In the genomic region with DNA sequence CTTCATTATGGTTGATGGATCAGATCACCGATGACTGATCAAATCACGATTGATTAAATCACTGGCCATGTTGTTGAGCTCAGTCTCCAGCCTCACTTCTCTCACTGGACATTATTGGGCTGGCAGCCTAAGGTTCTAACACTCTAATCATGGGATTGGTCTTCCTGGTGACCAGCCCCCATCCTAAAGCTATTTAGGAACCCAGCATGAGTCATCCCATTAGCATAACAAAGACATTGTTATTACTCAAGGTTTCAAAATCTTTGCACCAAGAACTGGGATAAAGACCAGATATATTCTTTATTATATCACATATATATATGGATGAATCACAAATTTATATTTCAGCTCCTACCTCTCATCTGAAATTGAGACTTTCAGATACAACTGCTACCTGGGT, we compare ENCODE assay signal across 16 cellular contexts.
DNase-seq lines count a peak whose midpoint lies in the region; ATAC-seq, FAIRE-seq and TF ChIP-seq lines count a peak whose summit lies in the region.
"Had no signal": no experiment of that assay in that cellular context is flagged by ENCODE, and none has a peak within 500 bp of the region (broad histone marks: within the 10 kb centered on the region; RNA-seq: fewer than 3 reads in every experiment).

No MANE protein-coding gene starts in this region.

- WGBS in GM23248 (ENCODE audit: low coverage in 1 of 2, low lambda C conversion rate in 2 of 2, missing lambda C conversion rate in 2 of 2), 2 experiments, result 81 to 91% methylated on average over 2 of the region's 2 CpGs
- 7% methylated on average over 2 of the region's 2 CpGs for WGBS in K562 (ENCODE audit: insufficient coverage, low coverage, missing lambda C conversion rate)

- H3K9me2 ChIP-seq in GM23248 (ENCODE audit: insufficient read depth), result no peaks in the 10 kb centered on the region

- FAIRE-seq in K562 (lab: Jason Lieb, UNC), result no peak
- FAIRE-seq: D721Med, G401.6, GM12891, GM18507 had no signal

- H3F3A ChIP-seq in GM23248 (ENCODE audit: insufficient read depth), result no peaks in the 10 kb centered on the region

- TF ChIP-seq EP300 in K562 (IDR thresholded peaks at IDR 0.05; ENCODE audit: low read length), result no peak

- H3K9me1 ChIP-seq in K562 (ENCODE audit: control insufficient read depth, insufficient read depth, low read length), result no peaks in the 10 kb centered on the region

- no peak overlapping the region for H2AFZ ChIP-seq in GM23248
- no peak overlapping the region for H2AFZ ChIP-seq in K562 (ENCODE audit: low read depth, low read length)

- H3K27me3 ChIP-seq in GM23248 (replicated peaks; ENCODE audit: insufficient read depth), result no peaks in the 10 kb centered on the region
- no peaks in the 10 kb centered on the region for H3K27me3 ChIP-seq in K562 (ENCODE audit: control insufficient read depth in 2 of 2, insufficient read depth in 2 of 2, low read length in 2 of 2)

- DNase-seq in GM23248 (peak; percentile 11), K562 (ENCODE audit: extremely low read depth in 1 of 4, low spot score in 3 of 4) (no peak), epithelial cell of esophagus (ENCODE audit: low read depth) (peak; percentile 31), renal cortical epithelial cell (ENCODE audit: low read depth) (peak; percentile 7), coronary artery (ENCODE audit: low spot score) (no peak)
- DNase-seq in activated CD8-positive, alpha-beta memory T cell treated with anti-CD3 and anti-CD28 coated beads, Interleukin-2, amount 50 U/mL, for 48 hours, result no peak
- DNase-seq in stimulated activated naive CD4-positive, alpha-beta T cell (lab: John Stamatoyannopoulos, UW), result no peak
- DNase-seq: AML-193; Caco-2; CD4-positive, alpha-beta T cell had no signal

- H3K4me3 ChIP-seq in GM23248 (no peak overlapping the region), K562 (no peak overlapping the region), epithelial cell of esophagus (ENCODE audit: low read length) (no peak overlapping the region), coronary artery (no peak overlapping the region)
- H3K4me3 ChIP-seq: HAP-1 had no signal

- intact Hi-C loops in K562 (cut with micrococcal nuclease), result no loop called here

- no peak for TF ChIP-seq RAD21 in K562 (CRISPR knock-in tag; conservative IDR thresholded peaks at IDR 0.05 in 1 of 2, IDR thresholded peaks at IDR 0.05 in 1 of 2)

- peaks cover 8% of the 10 kb centered on the region; the same call in 1 of the 2 replicates for H3K4me1 ChIP-seq in GM23248 (ENCODE audit: insufficient read depth)
- H3K4me1 ChIP-seq in K562 (replicated peaks in 1 of 2; ENCODE audit: control insufficient read depth in 2 of 2, insufficient read depth in 2 of 2, low read length in 2 of 2), result no peaks in the 10 kb centered on the region; a peak in 2 of 5 replicates
- H3K4me1 ChIP-seq: Caco-2, HAP-1 had no signal

- CTCF ChIA-PET in K562 (lab: Yijun Ruan, JAX; ENCODE audit: low intra/inter-chr PET ratio), result no interaction called here

- BruUV-seq in K562 (replicated peaks; lab: Mats Ljungman, UMichigan), result no TSS peak

- TF ChIP-seq POLR2A in K562 (conservative IDR thresholded peaks at IDR 0.05), result no peak

- H3K9ac ChIP-seq in GM23248 (no peak overlapping the region), K562 (ENCODE audit: insufficient read depth in 1 of 2, low read depth in 2 of 2, low read length in 2 of 2) (no peak overlapping the region)

- H3K79me2 ChIP-seq in GM23248 (ENCODE audit: insufficient read depth) (no peaks in the 10 kb centered on the region), K562 (ENCODE audit: control insufficient read depth, insufficient read depth, low read length) (no peaks in the 10 kb centered on the region)

- in situ Hi-C loops in GM23248 (cut with MboI), result no loop called here
- in situ Hi-C loops in K562 (cut with MboI), result no loop called here

- H3K9me3 ChIP-seq in GM23248 (ENCODE audit: low read depth), result no peaks in the 10 kb centered on the region
- no peaks in the 10 kb centered on the region for H3K9me3 ChIP-seq in K562 (replicated peaks; ENCODE audit: control insufficient read depth, insufficient read depth, low read depth, low read length)
- H3K9me3 ChIP-seq: HAP-1 had no signal

- H4K20me1 ChIP-seq in GM23248 (ENCODE audit: insufficient read depth) (no peaks in the 10 kb centered on the region), K562 (replicated peaks; ENCODE audit: control insufficient read depth, insufficient read depth, low read length) (no peaks in the 10 kb centered on the region)

- no peak overlapping the region for H3K27ac ChIP-seq in GM23248
- H3K27ac ChIP-seq in K562 (ENCODE audit: extremely low read depth, low read depth, low read length), result no peak overlapping the region
- no peak overlapping the region for H3K27ac ChIP-seq in coronary artery
- H3K27ac ChIP-seq: C4-2B had no signal

- POLR2A ChIA-PET in K562 (lab: Yijun Ruan, JAX), result no interaction called here

- TF ChIP-seq CTCF in K562 (IDR thresholded peaks at IDR 0.05 in 2 of 3, conservative IDR thresholded peaks at IDR 0.05 in 1 of 3; ENCODE audit: insufficient read depth in 2 of 3, low read depth in 1 of 3, low read length in 3 of 3) (no peak), epithelial cell of esophagus (IDR thresholded peaks at IDR 0.05; ENCODE audit: insufficient read depth, low read depth, low read length, missing control alignments) (no peak), coronary artery (IDR thresholded peaks at IDR 0.05) (no peak)

- ATAC-seq in K562, result no peak

- H3K4me2 ChIP-seq in GM23248 (ENCODE audit: unreplicated experiment) (no peak overlapping the region), K562 (ENCODE audit: insufficient read depth, low read length) (no peak overlapping the region)

- H3K36me3 ChIP-seq in GM23248 (ENCODE audit: low read depth) (no peaks in the 10 kb centered on the region), K562 (ENCODE audit: control insufficient read depth, insufficient read depth, low read length) (no peaks in the 10 kb centered on the region)
- H3K36me3 ChIP-seq: HAP-1 had no signal

TF ChIP-seq in K562, 482 proteins besides CTCF, POLR2A, EP300 and RAD21:
- no peak for TF ChIP-seq CBX8 (IDR thresholded peaks at IDR 0.05; ENCODE audit: borderline replicate concordance, extremely low read depth, low read depth, low read length, poor library complexity, severe bottlenecking)
- 0 out of 2 replicates have a peak, but pooled peaks have one; percentile 31 for TF ChIP-seq SOX6 (IDR thresholded peaks at IDR 0.05)

Comparison
In these comparisons a context has a peak if more than half of its experiments do, and no peak if none do; other contexts are left out.
1. DNase-seq: peak in GM23248 (single experiment), epithelial cell of esophagus (single experiment) and renal cortical epithelial cell (single experiment); none in K562 (0 of 4), activated CD8-positive, alpha-beta memory T cell treated with anti-CD3 and anti-CD28 coated beads, Interleukin-2, amount 50 U/mL, for 48 hours (single experiment), coronary artery (single experiment) and stimulated activated naive CD4-positive, alpha-beta T cell (0 of 6).